Comparison of ENCODE assay signal across 22 cellular contexts in the genomic region with DNA sequence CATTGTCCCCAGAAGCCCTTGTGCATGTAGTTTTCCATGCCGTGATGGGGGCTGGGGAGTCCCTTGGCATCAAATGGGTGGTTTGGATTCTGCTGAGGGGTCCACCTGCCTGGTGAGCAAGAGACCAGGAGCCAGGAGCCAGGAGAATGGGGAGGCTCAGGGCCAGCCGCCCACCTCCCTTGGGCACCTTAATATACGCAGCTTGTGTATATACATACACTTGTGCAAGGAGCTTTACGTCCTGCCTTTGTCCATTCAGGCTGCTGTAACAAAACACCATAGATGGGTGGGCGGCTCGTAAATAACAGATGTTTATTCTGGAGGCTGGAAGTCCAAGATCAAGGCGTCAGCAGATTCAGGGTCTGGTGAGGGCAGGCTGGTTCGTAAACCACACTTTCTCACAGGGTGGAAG.
DNase-seq lines count a peak whose midpoint lies in the region; ATAC-seq and TF ChIP-seq lines count a peak whose summit lies in the region.
"Had no signal": no experiment of that assay in that cellular context is flagged by ENCODE, and none has a peak within 500 bp of the region (broad histone marks: within the 10 kb centered on the region; RNA-seq: fewer than 3 reads in every experiment).

No MANE protein-coding gene starts in this region.

- no peak overlapping the region for H3K27ac Mint-ChIP-seq in endodermal cell
- H3K27ac Mint-ChIP-seq: activated CD8-positive, alpha-beta T cell treated with anti-CD3 and anti-CD28 coated beads for 36 hours; activated naive CD8-positive, alpha-beta T cell treated with anti-CD3 and anti-CD28 coated beads for 36 hours; B cell; stimulated activated memory B cell treated with anti-CD40 and anti-IgM and Interleukin-4, amounts not matched to agents 10 μg/mL and 1 μg/mL and 100 μg/mL, for 72 hours had no signal

- in situ Hi-C loops in Panc1 (cut with HindIII; ENCODE audit: low pct_unique_long_range_greater_than_20kb, low sequenced_read_pairs), result no loop called here

- BruUV-seq in Panc1 (replicated peaks; lab: Mats Ljungman, UMichigan), result no TSS peak

- H3K27ac ChIP-seq in Panc1 (ENCODE audit: low read length) (no peak overlapping the region), endodermal cell (ENCODE audit: low read depth, low read length) (no peak overlapping the region), esophagus muscularis mucosa (replicated peaks in 1 of 4) (no peak overlapping the region)
- H3K27ac ChIP-seq: 22Rv1, dorsolateral prefrontal cortex, heart right ventricle, psoas muscle had no signal

- H3K4me1 ChIP-seq in Panc1 (ENCODE audit: control insufficient read depth, insufficient read depth, low read length), result peaks cover 9% of the 10 kb centered on the region
- no peaks in the 10 kb centered on the region for H3K4me1 ChIP-seq in endodermal cell (ENCODE audit: control insufficient read depth, insufficient read depth, low read length)
- H3K4me1 ChIP-seq in esophagus muscularis mucosa, result peaks cover 0 to 6% (median 2%) of the 10 kb centered on the region in 4 donors
- H3K4me1 ChIP-seq: psoas muscle had no signal

- H3K27me3 ChIP-seq in Panc1 (ENCODE audit: control insufficient read depth, insufficient read depth, low read length) (no peaks in the 10 kb centered on the region), endodermal cell (ENCODE audit: control insufficient read depth, insufficient read depth, low read length, poor library complexity, severe bottlenecking) (no peaks in the 10 kb centered on the region), esophagus muscularis mucosa (peaks cover 0 to 3% (median 0%) of the 10 kb centered on the region in 4 donors)

- CTCF ChIA-PET in Panc1 (lab: Charles Lee), result interaction anchor here (0.9 kb wide), 1 partner anchor 87 kb away, joined by 3 read pairs; no protein-coding TSS in a partner anchor

- no peak for TF ChIP-seq CTCF in Panc1 (IDR thresholded peaks at IDR 0.05)
- TF ChIP-seq CTCF in endodermal cell (conservative IDR thresholded peaks at IDR 0.05), result no peak
- TF ChIP-seq CTCF in esophagus muscularis mucosa (IDR thresholded peaks at IDR 0.05), result no peak

- intact Hi-C loops in Panc1 (cut with micrococcal nuclease; ENCODE audit: unreplicated experiment) (loop anchor here (10.0 kb wide), 1 partner anchor 113 kb away; no protein-coding TSS in a partner anchor), sciatic nerve (cut with DNase I) (loop anchor here (10.0 kb wide), 1 partner anchor 83 kb away; no protein-coding TSS in a partner anchor), esophagus muscularis mucosa (cut with DNase I) (no loop called here)

- POLR2A ChIA-PET in Panc1 (lab: Charles Lee), result no interaction called here

- TF ChIP-seq POLR2A in esophagus muscularis mucosa (IDR thresholded peaks at IDR 0.05; ENCODE audit: low read depth), result no peak

- no peaks in the 10 kb centered on the region for H3K36me3 ChIP-seq in Panc1 (ENCODE audit: control insufficient read depth, insufficient read depth, low read length)
- no peaks in the 10 kb centered on the region for H3K36me3 ChIP-seq in endodermal cell (ENCODE audit: control insufficient read depth, insufficient read depth, low read length)
- H3K36me3 ChIP-seq in esophagus muscularis mucosa, result no peaks in the 10 kb centered on the region
- H3K36me3 ChIP-seq: heart right ventricle had no signal

- peak; percentile 22 for DNase-seq in DMS153 (lab: John Stamatoyannopoulos, UW)
- DNase-seq in DMS153 treated with DMSO at 0.1 percent for 48 hours (lab: John Stamatoyannopoulos, UW; ENCODE audit: unreplicated experiment), result no peak
- no peak for DNase-seq in Panc1 (ENCODE audit: low read depth, low spot score)
- DNase-seq in endodermal cell, result peak; percentile 29
- DNase-seq in sciatic nerve (ENCODE audit: low spot score), result peak; percentile 39
- DNase-seq in esophagus muscularis mucosa (ENCODE audit: extremely low spot score), result no peak
- no peak for DNase-seq in NCI-H82 (lab: John Stamatoyannopoulos, UW)
- DNase-seq: activated CD4-positive, CD25-positive, alpha-beta regulatory T cell; activated CD8-positive, alpha-beta T cell treated with anti-CD3 and anti-CD28 coated beads for 36 hours; activated naive CD8-positive, alpha-beta T cell treated with anti-CD3 and anti-CD28 coated beads for 36 hours; DND-41; heart right ventricle; left ventricle myocardium superior; NCI-H1417; psoas muscle had no signal

- H3K9me3 Mint-ChIP-seq in endodermal cell, result no peaks in the 10 kb centered on the region
- H3K9me3 Mint-ChIP-seq: activated CD8-positive, alpha-beta T cell treated with anti-CD3 and anti-CD28 coated beads for 36 hours; activated naive CD8-positive, alpha-beta T cell treated with anti-CD3 and anti-CD28 coated beads for 36 hours; stimulated activated memory B cell treated with anti-CD40 and anti-IgM and Interleukin-4, amounts not matched to agents 10 μg/mL and 1 μg/mL and 100 μg/mL, for 72 hours had no signal

- H3K27me3 Mint-ChIP-seq in endodermal cell (ENCODE audit: insufficient read depth), result peaks cover 2% of the 10 kb centered on the region
- H3K27me3 Mint-ChIP-seq: activated CD8-positive, alpha-beta T cell treated with anti-CD3 and anti-CD28 coated beads for 36 hours; activated naive CD8-positive, alpha-beta T cell treated with anti-CD3 and anti-CD28 coated beads for 36 hours had no signal

- H3K9me3 ChIP-seq in Panc1 (ENCODE audit: control insufficient read depth, insufficient read depth, low read depth, low read length), result no peaks in the 10 kb centered on the region
- no peaks in the 10 kb centered on the region for H3K9me3 ChIP-seq in endodermal cell (ENCODE audit: control insufficient read depth, low read length)
- H3K9me3 ChIP-seq in esophagus muscularis mucosa, result no peaks in the 10 kb centered on the region
- H3K9me3 ChIP-seq: heart right ventricle, psoas muscle, SK-N-SH had no signal

- WGBS in endodermal cell (ENCODE audit: insufficient coverage in 1 of 2, insufficient read length in 1 of 2), 2 experiments, result 70 to 93% methylated on average over 3 to 8 of the region's 8 CpGs
- 72% methylated on average over 8 of the region's 8 CpGs for WGBS in esophagus muscularis mucosa

- no peak for TF ChIP-seq EP300 in esophagus muscularis mucosa (IDR thresholded peaks at IDR 0.05)

- H3K4me3 ChIP-seq in Panc1 (ENCODE audit: low read depth in 2 of 2, low read length in 2 of 2), result no peak overlapping the region
- H3K4me3 ChIP-seq in endodermal cell (ENCODE audit: low read length), result no peak overlapping the region
- H3K4me3 ChIP-seq in esophagus muscularis mucosa, result no peak overlapping the region
- H3K4me3 ChIP-seq: dorsolateral prefrontal cortex, heart right ventricle, psoas muscle had no signal

- H3K36me3 Mint-ChIP-seq in endodermal cell (ENCODE audit: low read depth), result no peaks in the 10 kb centered on the region
- H3K36me3 Mint-ChIP-seq: activated naive CD8-positive, alpha-beta T cell treated with anti-CD3 and anti-CD28 coated beads for 36 hours; stimulated activated memory B cell treated with anti-CD40 and anti-IgM and Interleukin-4, amounts not matched to agents 10 μg/mL and 1 μg/mL and 100 μg/mL, for 72 hours had no signal

- ATAC-seq in Panc1 (peak; percentile 40; the same call in 1 of the 2 replicates), sciatic nerve (no peak), GM19351 (IDR thresholded peaks at IDR 0.05; ENCODE audit: unreplicated experiment) (no peak)
- ATAC-seq: activated CD8-positive, alpha-beta T cell treated with anti-CD3 and anti-CD28 coated beads for 36 hours; psoas muscle had no signal

- H3K4me3 Mint-ChIP-seq in endodermal cell, result no peak overlapping the region
- H3K4me3 Mint-ChIP-seq: activated CD8-positive, alpha-beta T cell treated with anti-CD3 and anti-CD28 coated beads for 36 hours; activated naive CD8-positive, alpha-beta T cell treated with anti-CD3 and anti-CD28 coated beads for 36 hours; B cell; neural crest cell; stimulated activated memory B cell treated with anti-CD40 and anti-IgM and Interleukin-4, amounts not matched to agents 10 μg/mL and 1 μg/mL and 100 μg/mL, for 72 hours had no signal

- no peak overlapping the region for H3K9ac ChIP-seq in endodermal cell (ENCODE audit: extremely low read depth, low read length, poor library complexity, severe bottlenecking)
- H3K9ac ChIP-seq: SK-N-SH had no signal

- no peaks in the 10 kb centered on the region for H3K4me1 Mint-ChIP-seq in endodermal cell

Comparison
In these comparisons a context has a peak if more than half of its experiments do, and no peak if none do; other contexts are left out.
1. DNase-seq: peak in DMS153 (single experiment), endodermal cell (single experiment) and sciatic nerve (single experiment); none in DMS153 treated with DMSO at 0.1 percent for 48 hours (single experiment), Panc1 (single experiment), esophagus muscularis mucosa (single experiment) and NCI-H82 (single experiment).